24 cellular contexts compared by ENCODE assay signal in genomic region chr12:124629799-124630198, GRCh38.
DNase-seq lines count a peak whose midpoint lies in the region; FAIRE-seq and TF ChIP-seq lines count a peak whose summit lies in the region.
"Had no signal": no experiment of that assay in that cellular context is flagged by ENCODE, and none has a peak within 500 bp of the region (broad histone marks: within the 10 kb centered on the region; RNA-seq: fewer than 3 reads in every experiment).

No MANE protein-coding gene starts in this region.

- 78% methylated on average over 4 of the region's 8 CpGs for WGBS in mammary epithelial cell (ENCODE audit: low coverage, missing lambda C conversion rate)

- H3K79me2 ChIP-seq in mammary epithelial cell (ENCODE audit: insufficient read depth, low read length) (no peaks in the 10 kb centered on the region), osteoblast (ENCODE audit: insufficient read depth, low read length) (no peaks in the 10 kb centered on the region)

- H3K9me3 Mint-ChIP-seq in brain = peaks cover 0 to 9% (median 3%) of the 10 kb centered on the region in 5 experiments
- H3K9me3 Mint-ChIP-seq: HFFc6 had no signal

- in situ Hi-C loops in mammary epithelial cell (cut with MboI; ENCODE audit: low sequenced_read_pairs in 2 of 2) = no loop called here

- H4K20me1 ChIP-seq in mammary epithelial cell (ENCODE audit: insufficient read depth, low read length) = no peaks in the 10 kb centered on the region
- H4K20me1 ChIP-seq in osteoblast (ENCODE audit: insufficient read depth, low read length) = no peaks in the 10 kb centered on the region

- H3K4me2 ChIP-seq in mammary epithelial cell (ENCODE audit: insufficient read depth, low read depth, low read length) = no peak overlapping the region
- H3K4me2 ChIP-seq in osteoblast (ENCODE audit: insufficient read depth, low read length) = no peak overlapping the region
- H3K4me2 ChIP-seq: KMS-11, SK-N-SH had no signal

- TF ChIP-seq POLR2A in breast epithelium (IDR thresholded peaks at IDR 0.05) = no peak

- H2AFZ ChIP-seq in mammary epithelial cell (ENCODE audit: low read depth, low read length) (no peak overlapping the region), osteoblast (ENCODE audit: low read length) (no peak overlapping the region)
- H2AFZ ChIP-seq: GM23248 had no signal

- no peaks in the 10 kb centered on the region for H3K36me3 Mint-ChIP-seq in brain

- H3K4me1 ChIP-seq in breast epithelium (peaks cover 0 to 4% of the 10 kb centered on the region in 2 donors), mammary epithelial cell (ENCODE audit: insufficient read depth, low read length) (peaks cover 36% of the 10 kb centered on the region), osteoblast (ENCODE audit: insufficient read depth, low read length) (peaks cover 38% of the 10 kb centered on the region)

- no peaks in the 10 kb centered on the region for H3K9me3 ChIP-seq in breast epithelium
- no peaks in the 10 kb centered on the region for H3K9me3 ChIP-seq in mammary epithelial cell (replicated peaks; ENCODE audit: insufficient read depth, low read length)
- H3K9me3 ChIP-seq in osteoblast (ENCODE audit: low read depth, low read length) = no peaks in the 10 kb centered on the region
- H3K9me3 ChIP-seq: SK-N-SH had no signal

- H3K27me3 ChIP-seq in breast epithelium (no peaks in the 10 kb centered on the region), mammary epithelial cell (ENCODE audit: insufficient read depth, low read length) (no peaks in the 10 kb centered on the region), osteoblast (ENCODE audit: insufficient read depth, low read length) (no peaks in the 10 kb centered on the region)

- H3K9ac ChIP-seq in mammary epithelial cell (ENCODE audit: insufficient read depth, low read length) = no peak overlapping the region
- H3K9ac ChIP-seq: GM23248, KMS-11, SK-N-SH had no signal

- no peak for TF ChIP-seq CTCF in breast epithelium (IDR thresholded peaks at IDR 0.05)
- TF ChIP-seq CTCF in mammary epithelial cell (conservative IDR thresholded peaks at IDR 0.05 in 1 of 2, IDR thresholded peaks at IDR 0.05 in 1 of 2; ENCODE audit: extremely low read depth in 1 of 2, insufficient read depth in 1 of 2, low read depth in 1 of 2, low read length in 2 of 2) = no peak
- TF ChIP-seq CTCF in brain (conservative IDR thresholded peaks at IDR 0.05) = no peak
- no peak for TF ChIP-seq CTCF in osteoblast (IDR thresholded peaks at IDR 0.05; ENCODE audit: extremely low read depth, low read depth, low read length)
- no peak for TF ChIP-seq CTCF in D721Med (IDR thresholded peaks at IDR 0.05; ENCODE audit: insufficient read depth, missing control alignments)

- H3K36me3 ChIP-seq in breast epithelium = no peaks in the 10 kb centered on the region
- H3K36me3 ChIP-seq in mammary epithelial cell (ENCODE audit: insufficient read depth, low read length) = no peaks in the 10 kb centered on the region
- H3K36me3 ChIP-seq in osteoblast (ENCODE audit: insufficient read depth, low read length) = no peaks in the 10 kb centered on the region

- intact Hi-C loops in breast epithelium (cut with DNase I; ENCODE audit: low total_unique reads) (no loop called here), mammary epithelial cell (cut with micrococcal nuclease) (no loop called here)

- H3K4me1 Mint-ChIP-seq in brain = peaks cover 67% of the 10 kb centered on the region

- no peak for FAIRE-seq in D721Med (lab: Jason Lieb, UNC)

- H3K27ac Mint-ChIP-seq in brain = peak overlapping the region; percentile 33 to 87 (median 78)
- H3K27ac Mint-ChIP-seq: HFFc6 had no signal

- no TSS peak for BruUV-seq in mammary epithelial cell (replicated peaks; lab: Mats Ljungman, UMichigan)

- dilution Hi-C loops in mammary epithelial cell (cut with HindIII; ENCODE audit: low sequenced_read_pairs) = loop anchor here (5.0 to 10.0 kb wide), 2 partner anchors 55 to 103 kb away; no protein-coding TSS in a partner anchor

- peak overlapping the region; percentile 36 to 55 for H3K27ac ChIP-seq in breast epithelium
- no peak overlapping the region for H3K27ac ChIP-seq in mammary epithelial cell (ENCODE audit: insufficient read depth, low read depth, low read length)
- H3K27ac ChIP-seq in osteoblast (ENCODE audit: low read depth, low read length) = peak overlapping the region; percentile 33
- H3K27ac ChIP-seq: 22Rv1, GM23248, KMS-11 had no signal

- CTCF ChIA-PET in mammary epithelial cell (lab: Charles Lee; ENCODE audit: low non-redundant PET) = no interaction called here

- peaks cover 3% of the 10 kb centered on the region for H3K27me3 Mint-ChIP-seq in brain

- DNase-seq in breast epithelium (ENCODE audit: low spot score in 2 of 2) (no peak), mammary epithelial cell (no peak), osteoblast (ENCODE audit: insufficient read length, low spot score, missing footprints) (no peak), D721Med (ENCODE audit: insufficient read length, low spot score) (no peak), 8988T (no peak)
- no peak for DNase-seq in activated T-cell treated with anti-CD3 and anti-CD28 coated beads, Interleukin-2, amount 50 U/mL, for 48 hours
- DNase-seq in activated CD4-positive, CD25-positive, alpha-beta regulatory T cell treated with anti-CD3 and anti-CD28 coated beads, Interleukin-2, amount 50 U/mL, for 72 hours = no peak
- DNase-seq: DMS 273 treated with DMSO at 0.1 percent for 48 hours, DND-41, GM23248, HFFc6, MV-4-11, NCI-H1417, NCI-H187, NCI-H2107, NCI-H510A treated with DMSO at 0.1 percent for 48 hours, NCI-H774, OCI-M1, SHP77 treated with DMSO at 0.1 percent for 48 hours, SK-N-SH had no signal

- no peak overlapping the region for H3K4me3 Mint-ChIP-seq in brain
- H3K4me3 Mint-ChIP-seq: CD14-positive monocyte, HFFc6 had no signal

- H3K4me3 ChIP-seq in breast epithelium = no peak overlapping the region
- no peak overlapping the region for H3K4me3 ChIP-seq in mammary epithelial cell (replicated peaks in 1 of 3; ENCODE audit: insufficient read depth in 1 of 3, low read depth in 2 of 3, low read length in 3 of 3)
- no peak overlapping the region for H3K4me3 ChIP-seq in osteoblast (ENCODE audit: insufficient read depth, low read length)
- H3K4me3 ChIP-seq: GM23248 had no signal
